Comparison of ENCODE assay signal across 1 cellular context in genomic region chr17:17681187-17681743, GRCh38.
TF ChIP-seq lines count a peak whose summit lies in the region.

Gene RAI1 (plus strand): TSS chr17:17681458. CDS start chr17:17792949, 111,491 bp downstream.

TF ChIP-seq in K562, 482 proteins besides CTCF, POLR2A, EP300 and RAD21 (continued from another document and continues in another):
- no peak for TF ChIP-seq ZNF318 (IDR thresholded peaks at IDR 0.05; ENCODE audit: borderline replicate concordance in 1 of 2, low read depth in 1 of 2)
- no peak for TF ChIP-seq ZNF507 (tag; conservative IDR thresholded peaks at IDR 0.05)
- TF ChIP-seq ARHGAP35 (IDR thresholded peaks at IDR 0.05; ENCODE audit: partially characterized antibody), result no peak
- TF ChIP-seq MAFK (IDR thresholded peaks at IDR 0.05; ENCODE audit: low read length), result no peak
- TF ChIP-seq SMAD4 (CRISPR knock-in tag; conservative IDR thresholded peaks at IDR 0.05), result peak; percentile 68; the same call in 1 of the 2 replicates
- no peak for TF ChIP-seq BRF1 (IDR thresholded peaks at IDR 0.05; ENCODE audit: borderline replicate concordance, extremely low read depth, insufficient read length)
- no peak for TF ChIP-seq HNRNPK (IDR thresholded peaks at IDR 0.05; ENCODE audit: low read depth, low read length, poor library complexity, severe bottlenecking)
- no peak for TF ChIP-seq ZFP91 (CRISPR knock-in tag; IDR thresholded peaks at IDR 0.05)
- no peak for TF ChIP-seq LEF1 (IDR thresholded peaks at IDR 0.05)
- TF ChIP-seq RB1 (IDR thresholded peaks at IDR 0.05; ENCODE audit: low read depth), result peak; percentile 85
- no peak for TF ChIP-seq TAL1 (IDR thresholded peaks at IDR 0.05)
- TF ChIP-seq RBM14 (IDR thresholded peaks at IDR 0.05; ENCODE audit: borderline replicate concordance, insufficient read depth, low read depth, low read length), result no peak
- TF ChIP-seq KDM1A (IDR thresholded peaks at IDR 0.05), result no peak
- no peak for TF ChIP-seq ZNF24 (IDR thresholded peaks at IDR 0.05)
- TF ChIP-seq RFX5 (IDR thresholded peaks at IDR 0.05; ENCODE audit: low read depth, low read length), result no peak
- TF ChIP-seq RREB1 (CRISPR knock-in tag; IDR thresholded peaks at IDR 0.05), result no peak
- TF ChIP-seq USF1 (CRISPR knock-in tag; IDR thresholded peaks at IDR 0.05), result no peak
- TF ChIP-seq ZNF740 (CRISPR knock-in tag; IDR thresholded peaks at IDR 0.05), result no peak
- TF ChIP-seq ZNF740 (tag; IDR thresholded peaks at IDR 0.05), result 0 out of 4 replicates have a peak, but pooled peaks of 1 of the 2 experiments have one; percentile 12
- no peak for TF ChIP-seq SRSF1 (IDR thresholded peaks at IDR 0.05; ENCODE audit: low read depth, low read length)
- 0 out of 2 replicates have a peak, but pooled peaks have one; percentile 20 for TF ChIP-seq ELF1 (tag; IDR thresholded peaks at IDR 0.05)
- TF ChIP-seq ZNF561 (CRISPR knock-in tag; conservative IDR thresholded peaks at IDR 0.05), result no peak
- TF ChIP-seq ZBTB12 (CRISPR knock-in tag; IDR thresholded peaks at IDR 0.05), result no peak
- no peak for TF ChIP-seq ZNF146 (CRISPR knock-in tag; IDR thresholded peaks at IDR 0.05; ENCODE audit: unreplicated experiment)
- no peak for TF ChIP-seq ELF4 (CRISPR knock-in tag; IDR thresholded peaks at IDR 0.05)
- TF ChIP-seq ZFP1 (CRISPR knock-in tag; IDR thresholded peaks at IDR 0.05), result no peak
- no peak for TF ChIP-seq DPF2 (IDR thresholded peaks at IDR 0.05)
- no peak for TF ChIP-seq FOXP1 (CRISPR knock-in tag; IDR thresholded peaks at IDR 0.05)
- peak; percentile 42; the same call in 1 of the 2 replicates for TF ChIP-seq SMC3 (conservative IDR thresholded peaks at IDR 0.05; ENCODE audit: insufficient read depth, low read depth, low read length)
- TF ChIP-seq ZNF232 (CRISPR knock-in tag; IDR thresholded peaks at IDR 0.05), result no peak
- no peak for TF ChIP-seq MLX (CRISPR knock-in tag; conservative IDR thresholded peaks at IDR 0.05)
- no peak for TF ChIP-seq PURB (CRISPR knock-in tag; IDR thresholded peaks at IDR 0.05; ENCODE audit: low read depth)
- TF ChIP-seq FOXK2 (conservative IDR thresholded peaks at IDR 0.05 in 1 of 2, IDR thresholded peaks at IDR 0.05 in 1 of 2; ENCODE audit: low read depth in 2 of 2), result no peak
- TF ChIP-seq ZNF311 (CRISPR knock-in tag; IDR thresholded peaks at IDR 0.05), result no peak
- no peak for TF ChIP-seq SETDB1 (IDR thresholded peaks at IDR 0.05; ENCODE audit: low read length)
- no peak for TF ChIP-seq ZNF253 (CRISPR knock-in tag; conservative IDR thresholded peaks at IDR 0.05)
- no peak for TF ChIP-seq SMAD2 (IDR thresholded peaks at IDR 0.05; ENCODE audit: low read depth, low read length)
- TF ChIP-seq ZKSCAN1 (IDR thresholded peaks at IDR 0.05; ENCODE audit: low read depth, low read length), result 0 out of 2 replicates have a peak, but pooled peaks have one; percentile 11
- TF ChIP-seq NRF1 (conservative IDR thresholded peaks at IDR 0.05 in 1 of 2, IDR thresholded peaks at IDR 0.05 in 1 of 2), result no peak
- TF ChIP-seq RBM39 (optimal IDR thresholded peaks at IDR 0.05; ENCODE audit: low read depth, low read length), result no peak
- no peak for TF ChIP-seq FOXP4 (CRISPR knock-in tag; IDR thresholded peaks at IDR 0.05; ENCODE audit: borderline replicate concordance)
- no peak for TF ChIP-seq LARP7 (IDR thresholded peaks at IDR 0.05)
